Comparison of ENCODE assay signal across 17 cellular contexts in genomic region chr16:507996-508395, GRCh38. TPM values are rescaled to one million over a fixed set of nuclear protein-coding genes. Genes with fewer than 3 reads are reported as not detected.
DNase-seq lines count a peak whose midpoint lies in the region; ATAC-seq, FAIRE-seq and TF ChIP-seq lines count a peak whose summit lies in the region.
"Had no signal": no experiment of that assay in that cellular context is flagged by ENCODE, and none has a peak within 500 bp of the region (broad histone marks: within the 10 kb centered on the region; RNA-seq: fewer than 3 reads in every experiment).

No MANE protein-coding gene starts in this region.

- H3K9ac ChIP-seq in endodermal cell (ENCODE audit: extremely low read depth, low read length, poor library complexity, severe bottlenecking), result no peak overlapping the region
- no peak overlapping the region; the same call in 1 of the 2 replicates for H3K9ac ChIP-seq in HepG2 (ENCODE audit: insufficient read depth, low read depth, low read length)
- H3K9ac ChIP-seq: BLaER1 treated with 17β-estradiol and CSF1 and Interleukin-3, amounts not matched to agents 10 nM and 100 nM had no signal

- TF ChIP-seq RAD21 in HepG2 (CRISPR knock-in tag; IDR thresholded peaks at IDR 0.05), result no peak

- H3K9me3 ChIP-seq in endodermal cell (ENCODE audit: control insufficient read depth, low read length) (no peaks in the 10 kb centered on the region), HepG2 (ENCODE audit: low read length) (no peaks in the 10 kb centered on the region), HAP-1 (no peaks in the 10 kb centered on the region)
- H3K9me3 ChIP-seq: BLaER1 treated with 17β-estradiol and CSF1 and Interleukin-3, amounts not matched to agents 10 nM and 100 nM had no signal

- TF ChIP-seq POLR2A in HepG2 (IDR thresholded peaks at IDR 0.05; ENCODE audit: insufficient read depth in 1 of 2, low read depth in 2 of 2, low read length in 2 of 2), result no peak

- TF ChIP-seq EP300 in HepG2 (IDR thresholded peaks at IDR 0.05; ENCODE audit: low read depth in 2 of 2, low read length in 2 of 2) (no peak), HepG2 (CRISPR knock-in tag; IDR thresholded peaks at IDR 0.05; ENCODE audit: borderline replicate concordance) (no peak)

- H3K27ac Mint-ChIP-seq in endodermal cell (peak overlapping the region; percentile 41), progenitor cell of endocrine pancreas (peak overlapping the region; percentile 76)
- H3K27ac Mint-ChIP-seq: CD4-positive, alpha-beta memory T cell; IgD-negative memory B cell had no signal

- no peak for ATAC-seq in HepG2

- no peak overlapping the region for H3K4me3 Mint-ChIP-seq in endodermal cell
- H3K4me3 Mint-ChIP-seq in progenitor cell of endocrine pancreas (ENCODE audit: low read depth), result no peak overlapping the region
- H3K4me3 Mint-ChIP-seq: H9, IgD-negative memory B cell had no signal

- H3K36me3 ChIP-seq in endodermal cell (ENCODE audit: control insufficient read depth, insufficient read depth, low read length) (peaks cover 3% of the 10 kb centered on the region), HepG2 (replicated peaks in 1 of 2; ENCODE audit: control insufficient read depth in 1 of 2, insufficient read depth in 2 of 2, low read length in 2 of 2) (peaks cover 10 to 24% of the 10 kb centered on the region in 2 experiments; a peak in 3 of 5 replicates), HAP-1 (replicated peaks) (no peaks in the 10 kb centered on the region)

- POLR2A ChIA-PET in HepG2 (lab: Yijun Ruan, JAX), result interaction anchor here (2.2 to 2.4 kb wide), 2 partner anchors 9 to 19 kb away, joined by 8 to 20 read pairs; partner anchors contain the start of gene CAPN15

- intact Hi-C loops in HepG2 (cut with micrococcal nuclease; ENCODE audit: unreplicated experiment), result no loop called here

- DNase-seq in HL-60 (ENCODE audit: low read depth in 1 of 2, low spot score in 1 of 2) (no peak), endodermal cell (no peak), HepG2 (ENCODE audit: low spot score) (no peak), progenitor cell of endocrine pancreas (ENCODE audit: low spot score, unreplicated experiment) (no peak), HuH-7 (ENCODE audit: low spot score) (no peak), NCI-H2196 (lab: John Stamatoyannopoulos, UW; ENCODE audit: unreplicated experiment) (no peak), HAP-1 (ENCODE audit: low spot score in 2 of 2) (no peak), COR-L47 (lab: John Stamatoyannopoulos, UW) (no peak)
- DNase-seq: ACHN; CD4-positive, alpha-beta memory T cell; GF-D8; GOT3; H9 had no signal

- H3K4me1 Mint-ChIP-seq in endodermal cell (no peaks in the 10 kb centered on the region), progenitor cell of endocrine pancreas (ENCODE audit: low read depth) (peaks cover under 1% of the 10 kb centered on the region)
- H3K4me1 Mint-ChIP-seq: CD4-positive, alpha-beta memory T cell; IgD-negative memory B cell had no signal

- WGBS in endodermal cell (ENCODE audit: insufficient coverage in 1 of 2, insufficient read length in 1 of 2), 2 experiments, result 85 to 87% methylated on average over 6 of the region's 6 CpGs
- WGBS in HepG2 (ENCODE audit: low lambda C conversion rate), result 70% methylated on average over 6 of the region's 6 CpGs

- TF ChIP-seq CTCF in HL-60 (IDR thresholded peaks at IDR 0.05; ENCODE audit: insufficient read depth, low read length), result no peak
- TF ChIP-seq CTCF in endodermal cell (conservative IDR thresholded peaks at IDR 0.05), result no peak
- no peak for TF ChIP-seq CTCF in HepG2 (CRISPR knock-in tag; IDR thresholded peaks at IDR 0.05)
- TF ChIP-seq CTCF in progenitor cell of endocrine pancreas (IDR thresholded peaks at IDR 0.05; ENCODE audit: unreplicated experiment), result no peak

- BruUV-seq in HepG2 (replicated peaks; lab: Mats Ljungman, UMichigan), result no TSS peak

- in situ Hi-C loops in HepG2 (cut with HindIII; ENCODE audit: extremely low pct_ligation_motif_present, low pct_unique_long_range_greater_than_20kb) (no loop called here), HAP-1 (cut with MboI; ENCODE audit: low sequenced_read_pairs) (no loop called here)

- peaks cover 5% of the 10 kb centered on the region for H3K79me2 ChIP-seq in HepG2 (ENCODE audit: insufficient read depth, low read length)

- peaks cover 22% of the 10 kb centered on the region for H3K36me3 Mint-ChIP-seq in endodermal cell (ENCODE audit: low read depth)
- H3K36me3 Mint-ChIP-seq in progenitor cell of endocrine pancreas (ENCODE audit: insufficient read depth), result peaks cover 9% of the 10 kb centered on the region
- H3K36me3 Mint-ChIP-seq: CD4-positive, alpha-beta memory T cell had no signal

- no peaks in the 10 kb centered on the region for H3K27me3 Mint-ChIP-seq in endodermal cell (ENCODE audit: insufficient read depth)
- no peaks in the 10 kb centered on the region for H3K27me3 Mint-ChIP-seq in progenitor cell of endocrine pancreas
- H3K27me3 Mint-ChIP-seq: CD4-positive, alpha-beta memory T cell; IgD-negative memory B cell had no signal

- H3K27me3 ChIP-seq in HL-60 (ENCODE audit: insufficient read depth, poor library complexity, severe bottlenecking) (no peaks in the 10 kb centered on the region), endodermal cell (ENCODE audit: control insufficient read depth, insufficient read depth, low read length, poor library complexity, severe bottlenecking) (no peaks in the 10 kb centered on the region), HepG2 (ENCODE audit: control insufficient read depth in 1 of 2, insufficient read depth in 2 of 2, low read length in 2 of 2) (no peaks in the 10 kb centered on the region), HAP-1 (ENCODE audit: low read depth) (no peaks in the 10 kb centered on the region)
- H3K27me3 ChIP-seq: BLaER1 treated with 17β-estradiol and CSF1 and Interleukin-3, amounts not matched to agents 10 nM and 100 nM had no signal

- no peak overlapping the region for H3K4me3 ChIP-seq in HL-60 (replicated peaks; ENCODE audit: insufficient read depth, low read length)
- H3K4me3 ChIP-seq in endodermal cell (ENCODE audit: low read length), result no peak overlapping the region
- no peak overlapping the region for H3K4me3 ChIP-seq in HepG2 (replicated peaks in 1 of 3; ENCODE audit: insufficient read depth in 1 of 3, low read depth in 2 of 3, low read length in 3 of 3)
- no peak overlapping the region for H3K4me3 ChIP-seq in HAP-1
- H3K4me3 ChIP-seq: BLaER1 treated with 17β-estradiol and CSF1 and Interleukin-3, amounts not matched to agents 10 nM and 100 nM had no signal

- H3K4me2 ChIP-seq in HepG2 (ENCODE audit: low read depth, low read length), result peak overlapping the region; percentile 32; the same call in 1 of the 2 replicates

- H3K4me1 ChIP-seq in endodermal cell (ENCODE audit: control insufficient read depth, insufficient read depth, low read length) (no peaks in the 10 kb centered on the region), HepG2 (ENCODE audit: insufficient read depth, low read length) (peaks cover 47% of the 10 kb centered on the region), HAP-1 (no peaks in the 10 kb centered on the region)

- no peak overlapping the region for H2AFZ ChIP-seq in HepG2 (ENCODE audit: low read length)

- CTCF ChIA-PET in HepG2 (lab: Yijun Ruan, JAX; ENCODE audit: low intra/inter-chr PET ratio, low total read pairs), result no interaction called here

- H3K9me3 Mint-ChIP-seq in endodermal cell (no peaks in the 10 kb centered on the region), progenitor cell of endocrine pancreas (ENCODE audit: low read depth) (no peaks in the 10 kb centered on the region)
- H3K9me3 Mint-ChIP-seq: H9, IgD-negative memory B cell had no signal

- no peaks in the 10 kb centered on the region for H4K20me1 ChIP-seq in HepG2 (ENCODE audit: insufficient read depth, low read length)

- no peak for FAIRE-seq in HepG2 (lab: Jason Lieb, UNC)
- FAIRE-seq: GM19239 had no signal

- H3K27ac ChIP-seq in HL-60 (replicated peaks) (peak overlapping the region; percentile 42), endodermal cell (ENCODE audit: low read depth, low read length) (no peak overlapping the region), HepG2 (ENCODE audit: extremely low read length, insufficient read depth, low read length) (peak overlapping the region; percentile 73)
- H3K27ac ChIP-seq: BLaER1 treated with 17β-estradiol and CSF1 and Interleukin-3, amounts not matched to agents 10 nM and 100 nM had no signal

RNA-seq across cellular contexts. Expression of gene CAPN15, which starts 19.5 kb away (rescaled TPM):
- total RNA-seq in endodermal cell, result 10 to 100 TPM; 55.3 to 76.1 TPM
- polyA plus RNA-seq in endodermal cell (2013, experiment 1 of 2), result 23.1 TPM
- 20.1 TPM for polyA plus RNA-seq in endodermal cell (2013, experiment 2 of 2)
- 15.0 and 24.5 TPM in 2 replicates for total RNA-seq in HepG2 (2016; rRNA removed; fragmentation: Illumina TruSeq; extraction: Trizol)
- total RNA-seq in HepG2 (2016; cell fraction: cytosol; rRNA removed; fragmentation: Illumina TruSeq; extraction: Trizol; ENCODE audit: low read depth), result 4.2 and 4.4 TPM in 2 replicates
- 12.6 and 24.1 TPM in 2 replicates for total RNA-seq in HepG2 (2016; cell fraction: insoluble cytoplasmic fraction; rRNA removed; fragmentation: Illumina TruSeq; extraction: Trizol)
- 16.3 and 16.4 TPM in 2 replicates for total RNA-seq in HepG2 (2016; cell fraction: membrane; rRNA removed; fragmentation: Illumina TruSeq; extraction: Trizol)
- 14.9 and 20.4 TPM in 2 replicates for total RNA-seq in HepG2 (2016; cell fraction: nucleus; rRNA removed; fragmentation: Illumina TruSeq; extraction: Trizol)
- polyA plus RNA-seq in HepG2 (2011; rRNA removed), result 14.9 and 22.2 TPM in 2 replicates
- 11.3 and 22.6 TPM in 2 replicates for polyA plus RNA-seq in HepG2 (2011; cell fraction: cytosol; rRNA removed)
- 103 and 145 TPM in 2 replicates for polyA plus RNA-seq in HepG2 (2011; cell fraction: nucleus; rRNA removed)
- 17.6 and 19.5 TPM in 2 replicates for polyA plus RNA-seq in HepG2 (2012)
- polyA plus RNA-seq in HepG2 (2016; cell fraction: cytosol; fragmentation: Illumina TruSeq; extraction: Trizol; ENCODE audit: low read depth), result 5.8 and 6.0 TPM in 2 replicates
- polyA plus RNA-seq in HepG2 (2016; cell fraction: insoluble cytoplasmic fraction; fragmentation: Illumina TruSeq; extraction: Trizol; ENCODE audit: low read depth), result 20.7 and 26.7 TPM in 2 replicates
- polyA plus RNA-seq in HepG2 (2016; cell fraction: membrane; fragmentation: Illumina TruSeq; extraction: Trizol; ENCODE audit: low read depth), result 16.3 and 19.3 TPM in 2 replicates
- 67.7 and 68.0 TPM in 2 replicates for polyA plus RNA-seq in HepG2 (2016; cell fraction: nucleus; fragmentation: Illumina TruSeq; extraction: Trizol; ENCODE audit: insufficient read depth, low read depth)
- polyA minus RNA-seq in HepG2 (2011; rRNA and poly(A)+ RNA removed; ENCODE audit: low replicate concordance), result 22.1 and 60.1 TPM in 2 replicates
- polyA minus RNA-seq in HepG2 (2011; cell fraction: cytosol; rRNA and poly(A)+ RNA removed), result 39.5 and 41.1 TPM in 2 replicates
- 16.0 and 18.4 TPM in 2 replicates for polyA minus RNA-seq in HepG2 (2011; cell fraction: nucleus; rRNA and poly(A)+ RNA removed)
- total RNA-seq in progenitor cell of endocrine pancreas, result 53.9 and 57.4 TPM in 2 replicates

RNA-seq across cellular contexts. Expression of gene PRR35, which starts 52.2 kb away (rescaled TPM):
- total RNA-seq in endodermal cell, result under 1 TPM; 0.29 to 0.62 TPM
- polyA plus RNA-seq in endodermal cell (2013, experiment 1 of 2), result 0.18 TPM
- polyA plus RNA-seq in endodermal cell (2013, experiment 2 of 2), result 0.12 TPM
- 0.07 TPM in 1 of 2 replicates, not detected in the other for total RNA-seq in HepG2 (2016; rRNA removed; fragmentation: Illumina TruSeq; extraction: Trizol)
- not detected in 2 replicates for total RNA-seq in HepG2 (2016; cell fraction: cytosol; rRNA removed; fragmentation: Illumina TruSeq; extraction: Trizol; ENCODE audit: low read depth)
- total RNA-seq in HepG2 (2016; cell fraction: insoluble cytoplasmic fraction; rRNA removed; fragmentation: Illumina TruSeq; extraction: Trizol), result not detected in 2 replicates
- total RNA-seq in HepG2 (2016; cell fraction: membrane; rRNA removed; fragmentation: Illumina TruSeq; extraction: Trizol), result not detected in 2 replicates
- total RNA-seq in HepG2 (2016; cell fraction: nucleus; rRNA removed; fragmentation: Illumina TruSeq; extraction: Trizol), result not detected in 2 replicates
- polyA plus RNA-seq in HepG2 (2011; rRNA removed), result 0.16 and 0.38 TPM in 2 replicates
- polyA plus RNA-seq in HepG2 (2011; cell fraction: cytosol; rRNA removed), result 0.23 and 0.28 TPM in 2 replicates
- polyA plus RNA-seq in HepG2 (2011; cell fraction: nucleus; rRNA removed), result 0.81 and 1.2 TPM in 2 replicates
- polyA plus RNA-seq in HepG2 (2012), result 0.63 and 0.74 TPM in 2 replicates
- polyA plus RNA-seq in HepG2 (2016; cell fraction: cytosol; fragmentation: Illumina TruSeq; extraction: Trizol; ENCODE audit: low read depth), result not detected in 2 replicates
- polyA plus RNA-seq in HepG2 (2016; cell fraction: insoluble cytoplasmic fraction; fragmentation: Illumina TruSeq; extraction: Trizol; ENCODE audit: low read depth), result not detected in 2 replicates
- polyA plus RNA-seq in HepG2 (2016; cell fraction: membrane; fragmentation: Illumina TruSeq; extraction: Trizol; ENCODE audit: low read depth), result not detected in 2 replicates
- polyA plus RNA-seq in HepG2 (2016; cell fraction: nucleus; fragmentation: Illumina TruSeq; extraction: Trizol; ENCODE audit: insufficient read depth, low read depth), result not detected in 2 replicates
- 0.12 TPM in 1 of 2 replicates, not detected in the other for polyA minus RNA-seq in HepG2 (2011; rRNA and poly(A)+ RNA removed; ENCODE audit: low replicate concordance)
- polyA minus RNA-seq in HepG2 (2011; cell fraction: cytosol; rRNA and poly(A)+ RNA removed), result 0.35 and 0.40 TPM in 2 replicates
- polyA minus RNA-seq in HepG2 (2011; cell fraction: nucleus; rRNA and poly(A)+ RNA removed), result not detected in 2 replicates
- total RNA-seq in progenitor cell of endocrine pancreas, result not detected in 2 replicates
- total RNA-seq: A172; CD4-positive, alpha-beta memory T cell had no signal
- polyA plus RNA-seq: CD4-positive, alpha-beta memory T cell; IgD-negative memory B cell had no signal

RNA-seq across cellular contexts. Expression of gene NHLRC4, which starts 58.8 kb away (rescaled TPM):
- 1 to 10 TPM; 1.1 TPM for total RNA-seq in endodermal cell
- 0.78 TPM for polyA plus RNA-seq in endodermal cell (2013, experiment 1 of 2)
- 0.87 TPM for polyA plus RNA-seq in endodermal cell (2013, experiment 2 of 2)
- total RNA-seq in HepG2 (2016; rRNA removed; fragmentation: Illumina TruSeq; extraction: Trizol), result 0.40 and 0.48 TPM in 2 replicates
- not detected in 2 replicates for total RNA-seq in HepG2 (2016; cell fraction: cytosol; rRNA removed; fragmentation: Illumina TruSeq; extraction: Trizol; ENCODE audit: low read depth)
- total RNA-seq in HepG2 (2016; cell fraction: insoluble cytoplasmic fraction; rRNA removed; fragmentation: Illumina TruSeq; extraction: Trizol), result 0.33 and 0.45 TPM in 2 replicates
- 0.10 and 0.22 TPM in 2 replicates for total RNA-seq in HepG2 (2016; cell fraction: membrane; rRNA removed; fragmentation: Illumina TruSeq; extraction: Trizol)
- 0.22 TPM in 1 of 2 replicates, not detected in the other for total RNA-seq in HepG2 (2016; cell fraction: nucleus; rRNA removed; fragmentation: Illumina TruSeq; extraction: Trizol)
- 0.59 and 1.1 TPM in 2 replicates for polyA plus RNA-seq in HepG2 (2011; rRNA removed)
- 0.71 and 1.2 TPM in 2 replicates for polyA plus RNA-seq in HepG2 (2011; cell fraction: cytosol; rRNA removed)
- polyA plus RNA-seq in HepG2 (2011; cell fraction: nucleus; rRNA removed), result 1.3 and 1.7 TPM in 2 replicates
- 1.4 and 1.5 TPM in 2 replicates for polyA plus RNA-seq in HepG2 (2012)
- 0.09 TPM in 1 of 2 replicates, not detected in the other for polyA plus RNA-seq in HepG2 (2016; cell fraction: cytosol; fragmentation: Illumina TruSeq; extraction: Trizol; ENCODE audit: low read depth)
- 0.26 TPM in 2 replicates for polyA plus RNA-seq in HepG2 (2016; cell fraction: insoluble cytoplasmic fraction; fragmentation: Illumina TruSeq; extraction: Trizol; ENCODE audit: low read depth)
- not detected in 2 replicates for polyA plus RNA-seq in HepG2 (2016; cell fraction: membrane; fragmentation: Illumina TruSeq; extraction: Trizol; ENCODE audit: low read depth)
- polyA plus RNA-seq in HepG2 (2016; cell fraction: nucleus; fragmentation: Illumina TruSeq; extraction: Trizol; ENCODE audit: insufficient read depth, low read depth), result not detected in 2 replicates
- polyA minus RNA-seq in HepG2 (2011; rRNA and poly(A)+ RNA removed; ENCODE audit: low replicate concordance), result 1.4 TPM in 1 of 2 replicates, not detected in the other
- 0.40 and 0.88 TPM in 2 replicates for polyA minus RNA-seq in HepG2 (2011; cell fraction: cytosol; rRNA and poly(A)+ RNA removed)
- polyA minus RNA-seq in HepG2 (2011; cell fraction: nucleus; rRNA and poly(A)+ RNA removed), result 0.13 and 0.25 TPM in 2 replicates
- total RNA-seq in progenitor cell of endocrine pancreas, result 0.51 and 1.4 TPM in 2 replicates
- total RNA-seq: A172 had no signal
